8 cellular contexts compared by ENCODE assay signal in genomic region chr5:132103380-132103951, GRCh38. TPM values are rescaled to one million over a fixed set of nuclear protein-coding genes. Genes with fewer than 3 reads are reported as not detected.
DNase-seq lines count a peak whose midpoint lies in the region; ATAC-seq and TF ChIP-seq lines count a peak whose summit lies in the region.

No MANE protein-coding gene starts in this region.

- no peaks in the 10 kb centered on the region for H3K36me3 ChIP-seq in WERI-Rb-1

- DNase-seq in NCI-H69 (lab: John Stamatoyannopoulos, UW), result peak; percentile 54
- DNase-seq in activated T-cell treated with anti-CD3 and anti-CD28 coated beads for 4 hours, result peak; percentile 59
- DNase-seq in fibroblast of pulmonary artery (ENCODE audit: low read depth), result peak; percentile 93
- peak; percentile 84 for DNase-seq in pulmonary artery endothelial cell (ENCODE audit: low read depth, low spot score)
- DNase-seq in WERI-Rb-1, result no peak
- DNase-seq in iPS-NIHi7 (ENCODE audit: extremely low spot score), result no peak

- no peak overlapping the region for H3K27ac ChIP-seq in WERI-Rb-1

- no peak overlapping the region for H3K4me3 ChIP-seq in fibroblast of pulmonary artery (replicated peaks; ENCODE audit: low read depth, low read length)
- no peak overlapping the region for H3K4me3 ChIP-seq in WERI-Rb-1 (ENCODE audit: low read depth, low read length)

- peak; percentile 74 for ATAC-seq in GM18502 (IDR thresholded peaks at IDR 0.05; ENCODE audit: poor library complexity, unreplicated experiment)
- ATAC-seq in HG02759 (IDR thresholded peaks at IDR 0.05; ENCODE audit: unreplicated experiment), result peak; percentile 68

- no peaks in the 10 kb centered on the region for H3K27me3 ChIP-seq in WERI-Rb-1 (ENCODE audit: insufficient read depth, low read depth, severe bottlenecking)

- TF ChIP-seq CTCF in fibroblast of pulmonary artery (IDR thresholded peaks at IDR 0.05; ENCODE audit: low read length, missing control alignments) (peak; percentile 4), WERI-Rb-1 (IDR thresholded peaks at IDR 0.05; ENCODE audit: low read depth, low read length) (no peak)

- no peaks in the 10 kb centered on the region for H3K9me3 ChIP-seq in WERI-Rb-1 (ENCODE audit: severe bottlenecking)

RNA-seq across cellular contexts. Expression of gene CSF2, which starts 29.9 kb away (rescaled TPM):
- 0.11 TPM in 1 of 2 replicates, not detected in the other for total RNA-seq in pulmonary artery endothelial cell

RNA-seq across cellular contexts. Expression of gene IL3, which starts 43.0 kb away (rescaled TPM):
- total RNA-seq in pulmonary artery endothelial cell, result not detected in 2 replicates

Comparison
In these comparisons a context has a peak if more than half of its experiments do, and no peak if none do; other contexts are left out.
1. DNase-seq: peak in NCI-H69 (single experiment), activated T-cell treated with anti-CD3 and anti-CD28 coated beads for 4 hours (single experiment), fibroblast of pulmonary artery (single experiment) and pulmonary artery endothelial cell (single experiment); none in WERI-Rb-1 (single experiment) and iPS-NIHi7 (single experiment).